In the genomic region with DNA sequence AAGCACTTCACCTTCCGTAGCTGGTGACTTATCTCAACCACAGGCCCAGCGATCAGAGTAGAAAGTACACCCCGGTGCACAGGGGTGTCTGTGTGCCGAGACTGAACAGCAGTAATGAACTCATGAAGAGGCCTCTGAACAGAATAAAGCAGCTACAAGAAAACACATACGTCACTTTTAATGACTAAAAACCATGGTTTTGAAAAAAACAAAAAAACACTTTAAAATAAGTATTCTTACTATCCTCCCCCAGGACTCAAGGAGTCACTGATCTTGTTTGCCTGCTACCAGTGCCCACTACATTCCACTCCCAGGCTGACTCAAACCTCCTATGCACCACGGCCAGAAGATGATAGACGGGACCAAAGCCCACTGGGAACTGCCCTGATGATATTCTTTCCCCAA, we compare ENCODE assay signal across 11 cellular contexts. TPM values are rescaled to one million over a fixed set of nuclear protein-coding genes. Genes with fewer than 3 reads are reported as not detected.
A peak's percentile ranks its signal among the peaks of the same experiment; 100 is the strongest.
DNase-seq lines count a peak whose midpoint lies in the region; ATAC-seq and TF ChIP-seq lines count a peak whose summit lies in the region.
"Had no signal": no experiment of that assay in that cellular context is flagged by ENCODE, and none has a peak within 500 bp of the region (broad histone marks: within the 10 kb centered on the region; RNA-seq: fewer than 3 reads in every experiment).

No MANE protein-coding gene starts in this region.

- no peaks in the 10 kb centered on the region for H3K36me3 ChIP-seq in hepatocyte (replicated peaks; ENCODE audit: insufficient read depth, low read depth)

- H3K27ac ChIP-seq in AG04450 (ENCODE audit: low read depth, low read length), result no peak overlapping the region
- H3K27ac ChIP-seq in hepatocyte, result peak overlapping the region; percentile 3
- H3K27ac ChIP-seq: Peyer's patch had no signal

- H3K79me2 ChIP-seq in hepatocyte, result no peaks in the 10 kb centered on the region

- H3K9me3 Mint-ChIP-seq in activated T-helper 2 cell treated with anti-CD3 and anti-CD28 coated beads, Interferon-gamma antibody, Interleukin-2, Interleukin-4, amounts not matched to agents 10 μg/mL and 5 μg/mL and 100 μg/mL, durations not matched to agents 14 hours and 24 hours and 36 hours, result no peaks in the 10 kb centered on the region
- no peaks in the 10 kb centered on the region for H3K9me3 Mint-ChIP-seq in activated CD8-positive, alpha-beta T cell treated with anti-CD3 and anti-CD28 coated beads, Interleukin-2, amount 10 ng/mL, durations not matched to agents 7 days and 5 days (ENCODE audit: insufficient read depth)

- H3K27ac Mint-ChIP-seq in activated T-helper 2 cell treated with anti-CD3 and anti-CD28 coated beads, Interferon-gamma antibody, Interleukin-2, Interleukin-4, amounts not matched to agents 10 μg/mL and 5 μg/mL and 100 μg/mL, durations not matched to agents 14 hours and 24 hours and 36 hours, result peak overlapping the region; percentile 84
- H3K27ac Mint-ChIP-seq in activated CD8-positive, alpha-beta T cell treated with anti-CD3 and anti-CD28 coated beads, Interleukin-2, amount 10 ng/mL, durations not matched to agents 7 days and 5 days, result no peak overlapping the region

- H3K4me3 Mint-ChIP-seq in activated T-helper 2 cell treated with anti-CD3 and anti-CD28 coated beads, Interferon-gamma antibody, Interleukin-2, Interleukin-4, amounts not matched to agents 10 μg/mL and 5 μg/mL and 100 μg/mL, durations not matched to agents 14 hours and 24 hours and 36 hours (ENCODE audit: low read depth), result no peak overlapping the region
- H3K4me3 Mint-ChIP-seq in activated CD8-positive, alpha-beta T cell treated with anti-CD3 and anti-CD28 coated beads, Interleukin-2, amount 10 ng/mL, durations not matched to agents 7 days and 5 days, result no peak overlapping the region

- ATAC-seq in activated CD8-positive, alpha-beta T cell treated with anti-CD3 and anti-CD28 coated beads, Interleukin-2, amount 10 ng/mL, durations not matched to agents 7 days and 5 days, result no peak
- ATAC-seq in GM18867 (IDR thresholded peaks at IDR 0.05; ENCODE audit: unreplicated experiment), result no peak
- ATAC-seq: GM12878 had no signal

- TF ChIP-seq CTCF in AG04450 (IDR thresholded peaks at IDR 0.05; ENCODE audit: low read depth, low read length) (no peak), hepatocyte (IDR thresholded peaks at IDR 0.05; ENCODE audit: poor library complexity) (no peak)

- H3K36me3 Mint-ChIP-seq in activated T-helper 2 cell treated with anti-CD3 and anti-CD28 coated beads, Interferon-gamma antibody, Interleukin-2, Interleukin-4, amounts not matched to agents 10 μg/mL and 5 μg/mL and 100 μg/mL, durations not matched to agents 14 hours and 24 hours and 36 hours (ENCODE audit: low read depth), result peaks cover 79% of the 10 kb centered on the region
- peaks cover 78% of the 10 kb centered on the region for H3K36me3 Mint-ChIP-seq in activated CD8-positive, alpha-beta T cell treated with anti-CD3 and anti-CD28 coated beads, Interleukin-2, amount 10 ng/mL, durations not matched to agents 7 days and 5 days (ENCODE audit: low read depth)

- H4K20me1 ChIP-seq in hepatocyte (ENCODE audit: insufficient read depth, poor library complexity, severe bottlenecking), result no peaks in the 10 kb centered on the region

- H3K27me3 ChIP-seq in AG04450 (ENCODE audit: control insufficient read depth, insufficient read depth, low read length) (no peaks in the 10 kb centered on the region), hepatocyte (no peaks in the 10 kb centered on the region)
- H3K27me3 ChIP-seq: Peyer's patch had no signal

- no peaks in the 10 kb centered on the region for H3K27me3 Mint-ChIP-seq in activated T-helper 2 cell treated with anti-CD3 and anti-CD28 coated beads, Interferon-gamma antibody, Interleukin-2, Interleukin-4, amounts not matched to agents 10 μg/mL and 5 μg/mL and 100 μg/mL, durations not matched to agents 14 hours and 24 hours and 36 hours (ENCODE audit: low read depth)
- H3K27me3 Mint-ChIP-seq in activated CD8-positive, alpha-beta T cell treated with anti-CD3 and anti-CD28 coated beads, Interleukin-2, amount 10 ng/mL, durations not matched to agents 7 days and 5 days (ENCODE audit: low read depth), result no peaks in the 10 kb centered on the region

- no peaks in the 10 kb centered on the region for H3K9me2 ChIP-seq in hepatocyte (replicated peaks; ENCODE audit: insufficient read depth)

- intact Hi-C loops in activated T-helper 2 cell treated with anti-CD3 and anti-CD28 coated beads, Interferon-gamma antibody, Interleukin-2, Interleukin-4, amounts not matched to agents 10 μg/mL and 5 μg/mL and 100 μg/mL, durations not matched to agents 14 hours and 24 hours and 36 hours (cut with micrococcal nuclease), result loop anchor here (10.0 kb wide), 1 partner anchor 324 kb away; no protein-coding TSS in a partner anchor

- H3K4me1 Mint-ChIP-seq in activated T-helper 2 cell treated with anti-CD3 and anti-CD28 coated beads, Interferon-gamma antibody, Interleukin-2, Interleukin-4, amounts not matched to agents 10 μg/mL and 5 μg/mL and 100 μg/mL, durations not matched to agents 14 hours and 24 hours and 36 hours (ENCODE audit: low read depth), result peaks cover 12% of the 10 kb centered on the region
- H3K4me1 Mint-ChIP-seq in activated CD8-positive, alpha-beta T cell treated with anti-CD3 and anti-CD28 coated beads, Interleukin-2, amount 10 ng/mL, durations not matched to agents 7 days and 5 days (ENCODE audit: low read depth), result peaks cover 10% of the 10 kb centered on the region

- DNase-seq in AG04450 (ENCODE audit: low read depth, low spot score), result peak; percentile 30
- DNase-seq in GM04504 (ENCODE audit: low read depth), result peak; percentile 38
- DNase-seq in activated T-helper 2 cell treated with anti-CD3 and anti-CD28 coated beads, Interferon-gamma antibody, Interleukin-2, Interleukin-4, amounts not matched to agents 10 μg/mL and 5 μg/mL and 100 μg/mL, durations not matched to agents 14 hours and 24 hours and 36 hours (ENCODE audit: low spot score), result no peak
- DNase-seq in hepatocyte (ENCODE audit: low spot score), result no peak
- no peak for DNase-seq in activated CD8-positive, alpha-beta T cell treated with anti-CD3 and anti-CD28 coated beads, Interleukin-2, amount 10 ng/mL, durations not matched to agents 7 days and 5 days
- DNase-seq in KG1 (lab: John Stamatoyannopoulos, UW), result no peak
- no peak for DNase-seq in DMS114 treated with DMSO at 0.1 percent for 48 hours (lab: John Stamatoyannopoulos, UW; ENCODE audit: unreplicated experiment)
- DNase-seq: mesendoderm, Peyer's patch had no signal

- no peaks in the 10 kb centered on the region for H3K4me1 ChIP-seq in hepatocyte (ENCODE audit: insufficient read depth)
- H3K4me1 ChIP-seq: Peyer's patch had no signal

- H3K9me3 ChIP-seq in AG04450 (ENCODE audit: control insufficient read depth, insufficient read depth, low read length) (no peaks in the 10 kb centered on the region), hepatocyte (ENCODE audit: low read depth) (no peaks in the 10 kb centered on the region)
- H3K9me3 ChIP-seq: Peyer's patch had no signal

- CTCF ChIA-PET in AG04450 (lab: Charles Lee), result interaction anchor here (1.7 kb wide), 1 partner anchor 326 kb away, joined by 7 read pairs; no protein-coding TSS in a partner anchor
- CTCF ChIA-PET in activated CD8-positive, alpha-beta T cell treated with anti-CD3 and anti-CD28 coated beads, Interleukin-2, amount 10 ng/mL, durations not matched to agents 7 days and 5 days (lab: Charles Lee), result no interaction called here

- no peak overlapping the region for H3K4me3 ChIP-seq in AG04450 (ENCODE audit: low read depth, low read length)
- H3K4me3 ChIP-seq in hepatocyte, result no peak overlapping the region
- H3K4me3 ChIP-seq: GM12878, Peyer's patch had no signal

- no peak overlapping the region for H2AFZ ChIP-seq in hepatocyte

- POLR2A ChIA-PET in AG04450 (lab: Yijun Ruan, JAX), result no interaction called here
- POLR2A ChIA-PET in activated CD8-positive, alpha-beta T cell treated with anti-CD3 and anti-CD28 coated beads, Interleukin-2, amount 10 ng/mL, durations not matched to agents 7 days and 5 days (lab: Charles Lee), result no interaction called here

- H3K4me2 ChIP-seq in hepatocyte, result no peak overlapping the region

- 79% methylated on average over 7 of the region's 7 CpGs for WGBS in hepatocyte (ENCODE audit: low lambda C conversion rate, missing lambda C conversion rate)

RNA-seq across cellular contexts. Expression of a gene that starts 53.8 kb away (rescaled TPM):
- polyA plus RNA-seq in AG04450 (2011; rRNA removed) (12.3 and 14.8 TPM in 2 replicates), hepatocyte (6.2 and 7.0 TPM in 2 replicates)
- polyA minus RNA-seq in AG04450 (2011; rRNA and poly(A)+ RNA removed), result 21.5 and 26.5 TPM in 2 replicates
- total RNA-seq in activated T-helper 2 cell treated with anti-CD3 and anti-CD28 coated beads, Interferon-gamma antibody, Interleukin-2, Interleukin-4, amounts not matched to agents 10 μg/mL and 5 μg/mL and 100 μg/mL, durations not matched to agents 14 hours and 24 hours and 36 hours, result 94.7 and 101 TPM in 2 replicates
- 7.1 and 9.5 TPM in 2 replicates for total RNA-seq in hepatocyte
- total RNA-seq in activated CD8-positive, alpha-beta T cell treated with anti-CD3 and anti-CD28 coated beads, Interleukin-2, amount 10 ng/mL, durations not matched to agents 7 days and 5 days, result 100 to 1,000 TPM; 154 TPM

Comparison
In these comparisons a context has a peak if more than half of its experiments do, and no peak if none do; other contexts are left out.
1. DNase-seq: peak in AG04450 (single experiment) and GM04504 (single experiment); none in activated T-helper 2 cell treated with anti-CD3 and anti-CD28 coated beads, Interferon-gamma antibody, Interleukin-2, Interleukin-4, amounts not matched to agents 10 μg/mL and 5 μg/mL and 100 μg/mL, durations not matched to agents 14 hours and 24 hours and 36 hours (single experiment), hepatocyte (single experiment), activated CD8-positive, alpha-beta T cell treated with anti-CD3 and anti-CD28 coated beads, Interleukin-2, amount 10 ng/mL, durations not matched to agents 7 days and 5 days (single experiment), KG1 (single experiment) and DMS114 treated with DMSO at 0.1 percent for 48 hours (single experiment).